In genomic region chr19:30360378-30361106, GRCh38 we compare ENCODE assay signal across 18 cellular contexts. TPM values are rescaled to one million over a fixed set of nuclear protein-coding genes. Genes with fewer than 3 reads are reported as not detected.
DNase-seq lines count a peak whose midpoint lies in the region.
"Had no signal": no experiment of that assay in that cellular context is flagged by ENCODE, and none has a peak within 500 bp of the region (broad histone marks: within the 10 kb centered on the region; RNA-seq: fewer than 3 reads in every experiment).

No MANE protein-coding gene starts in this region.

- no peaks in the 10 kb centered on the region for H3K36me3 ChIP-seq in skeletal muscle tissue (ENCODE audit: control insufficient read depth in 3 of 3, insufficient read depth in 3 of 3, low read length in 3 of 3)

- H3K4me3 ChIP-seq in skeletal muscle tissue (ENCODE audit: low read length in 3 of 3) = peak overlapping the region; percentile 64 to 78 (median 70)

- H3K27ac ChIP-seq in angular gyrus (ENCODE audit: low read depth, low read length) = peak overlapping the region; percentile 32
- peak overlapping the region; percentile 56 for H3K27ac ChIP-seq in skeletal muscle tissue (ENCODE audit: low read depth, low read length)

- H3K27me3 ChIP-seq in skeletal muscle tissue (ENCODE audit: control insufficient read depth in 3 of 3, insufficient read depth in 3 of 3, low read length in 3 of 3) = peaks cover 0 to 3% (median 0%) of the 10 kb centered on the region in 3 donors

- DNase-seq in COLO829 (ENCODE audit: low spot score) (peak; percentile 58), left kidney (ENCODE audit: low read depth, low spot score) (peak; percentile 69), SW480 (ENCODE audit: low spot score) (no peak), DMS53 treated with DMSO at 0.1 percent for 48 hours (lab: John Stamatoyannopoulos, UW; ENCODE audit: unreplicated experiment) (no peak)
- DNase-seq in stimulated activated CD4-positive, alpha-beta T cell treated with anti-CD3 and anti-CD28 coated beads, Interleukin-15, amount 100 ng/mL, for 24 hours = no peak
- DNase-seq in activated CD4-positive, alpha-beta T cell treated with anti-CD3 and anti-CD28 coated beads, Interleukin-2, amount 50 U/mL, for 48 hours = no peak
- DNase-seq: activated CD8-positive, alpha-beta T cell treated with anti-CD3 and anti-CD28 coated beads for 36 hours; IMR-90; kidney glomerular epithelial cell; NCI-H1048; NCI-H2227 treated with DMSO at 0.1 percent for 48 hours; right cardiac atrium; Right ventricle myocardium superior; stimulated activated CD4-positive, alpha-beta T cell treated with anti-CD3 and anti-CD28 coated beads, Interleukin-4, amount 100 ng/mL, for 1 hour had no signal

- H3K4me1 ChIP-seq in skeletal muscle tissue (ENCODE audit: control insufficient read depth in 3 of 3, insufficient read depth in 3 of 3, low read length in 3 of 3) = peaks cover 4 to 14% (median 14%) of the 10 kb centered on the region in 3 donors

- H3K9ac ChIP-seq in skeletal muscle tissue (ENCODE audit: low read depth in 1 of 3, low read length in 3 of 3) = peak overlapping the region; percentile 65 to 90 (median 70)

- H3K9me3 ChIP-seq in skeletal muscle tissue (ENCODE audit: control insufficient read depth in 3 of 3, low read length in 3 of 3) = no peaks in the 10 kb centered on the region

RNA-seq across cellular contexts. Expression of gene ZNF536, which starts 11.6 kb away (rescaled TPM):
- total RNA-seq in skeletal muscle tissue = 3.1 TPM
- total RNA-seq: activated CD8-positive, alpha-beta T cell treated with anti-CD3 and anti-CD28 coated beads for 36 hours; epithelial cell of proximal tubule; IMR-90; myocyte had no signal

Comparison
In these comparisons a context has a peak if more than half of its experiments do, and no peak if none do; other contexts are left out.
1. DNase-seq: peak in COLO829 (single experiment) and left kidney (single experiment); none in stimulated activated CD4-positive, alpha-beta T cell treated with anti-CD3 and anti-CD28 coated beads, Interleukin-15, amount 100 ng/mL, for 24 hours (single experiment), SW480 (single experiment), activated CD4-positive, alpha-beta T cell treated with anti-CD3 and anti-CD28 coated beads, Interleukin-2, amount 50 U/mL, for 48 hours (0 of 2) and DMS53 treated with DMSO at 0.1 percent for 48 hours (single experiment).